Comparison of ENCODE assay signal across 13 cellular contexts in genomic region chr1:8889103-8889846, GRCh38. TPM values are rescaled to one million over a fixed set of nuclear protein-coding genes. Genes with fewer than 3 reads are reported as not detected.
DNase-seq lines count a peak whose midpoint lies in the region; ATAC-seq and TF ChIP-seq lines count a peak whose summit lies in the region.
"Had no signal": no experiment of that assay in that cellular context is flagged by ENCODE, and none has a peak within 500 bp of the region (broad histone marks: within the 10 kb centered on the region; RNA-seq: fewer than 3 reads in every experiment).

No MANE protein-coding gene starts in this region.

- CTCF ChIA-PET in HCT116 (lab: Charles Lee): no interaction called here

- H3K4me3 Mint-ChIP-seq in activated T-helper 17 cell treated with anti-CD3 and anti-CD28 coated beads, Interleukin-2, amount 50 U/mL, for 72 hours: no peak overlapping the region
- H3K4me3 Mint-ChIP-seq in stimulated activated naive CD8-positive, alpha-beta T cell treated with anti-CD3 and anti-CD28 coated beads, Interleukin-15, amount 100 ng/mL, for 72 hours: no peak overlapping the region
- H3K4me3 Mint-ChIP-seq: stimulated activated naive CD8-positive, alpha-beta T cell treated with anti-CD3 and anti-CD28 coated beads, Interleukin-15, Interleukin-2, amounts not matched to agents 100 ng/mL and 50 ng/mL, for 24 hours; T-cell had no signal

- intact Hi-C loops in HCT116 (cut with micrococcal nuclease) (no loop called here), ascending aorta (cut with DNase I) (loop anchor here (1.0 kb wide), 1 partner anchor 30 kb away; no protein-coding TSS in a partner anchor), left cardiac atrium (cut with DNase I) (no loop called here), spleen (cut with DNase I; ENCODE audit: low total_unique reads) (no loop called here)

- H3K27me3 Mint-ChIP-seq in activated T-helper 17 cell treated with anti-CD3 and anti-CD28 coated beads, Interleukin-2, amount 50 U/mL, for 72 hours: no peaks in the 10 kb centered on the region
- H3K27me3 Mint-ChIP-seq in stimulated activated naive CD8-positive, alpha-beta T cell treated with anti-CD3 and anti-CD28 coated beads, Interleukin-15, amount 100 ng/mL, for 72 hours: no peaks in the 10 kb centered on the region
- H3K27me3 Mint-ChIP-seq: stimulated activated naive CD8-positive, alpha-beta T cell treated with anti-CD3 and anti-CD28 coated beads, Interleukin-15, Interleukin-2, amounts not matched to agents 100 ng/mL and 50 ng/mL, for 24 hours; T-cell had no signal

- H3K36me3 Mint-ChIP-seq in activated T-helper 17 cell treated with anti-CD3 and anti-CD28 coated beads, Interleukin-2, amount 50 U/mL, for 72 hours (ENCODE audit: low read depth): no peaks in the 10 kb centered on the region
- H3K36me3 Mint-ChIP-seq: T-cell had no signal

- H2AFZ ChIP-seq in HCT116 (ENCODE audit: low read depth, low read length, poor library complexity, severe bottlenecking): peak overlapping the region; percentile 65

- no TSS peak for BruUV-seq in HCT116 (replicated peaks; lab: Mats Ljungman, UMichigan)

- ATAC-seq in HCT116: peak; percentile 44; the same call in 1 of the 2 replicates
- ATAC-seq in left cardiac atrium: peak; percentile 16 to 25
- no peak for ATAC-seq in activated T-helper 17 cell treated with anti-CD3 and anti-CD28 coated beads, Interleukin-2, amount 50 U/mL, for 72 hours (replicated peaks)
- ATAC-seq in stimulated activated naive CD8-positive, alpha-beta T cell treated with anti-CD3 and anti-CD28 coated beads, Interleukin-15, amount 100 ng/mL, for 72 hours: no peak
- ATAC-seq in HG03139 (IDR thresholded peaks at IDR 0.05; ENCODE audit: unreplicated experiment): no peak
- ATAC-seq: GM12878, T-cell had no signal

- H3K9me2 ChIP-seq in HCT116 (ENCODE audit: insufficient read depth): no peaks in the 10 kb centered on the region

- H3K4me1 ChIP-seq in HCT116 (ENCODE audit: control insufficient read depth in 1 of 2, insufficient read depth in 2 of 2, low read length in 2 of 2): peaks cover 23 to 26% of the 10 kb centered on the region in 2 experiments
- H3K4me1 ChIP-seq in ascending aorta: peaks cover 0 to 14% of the 10 kb centered on the region in 2 donors
- H3K4me1 ChIP-seq in spleen: peaks cover 0 to 29% (median 8%) of the 10 kb centered on the region in 6 donors
- H3K4me1 ChIP-seq: Caco-2 had no signal

- H3K27ac Mint-ChIP-seq in activated T-helper 17 cell treated with anti-CD3 and anti-CD28 coated beads, Interleukin-2, amount 50 U/mL, for 72 hours: no peak overlapping the region
- H3K27ac Mint-ChIP-seq in stimulated activated naive CD8-positive, alpha-beta T cell treated with anti-CD3 and anti-CD28 coated beads, Interleukin-15, amount 100 ng/mL, for 72 hours: no peak overlapping the region
- H3K27ac Mint-ChIP-seq: stimulated activated naive CD8-positive, alpha-beta T cell treated with anti-CD3 and anti-CD28 coated beads, Interleukin-15, Interleukin-2, amounts not matched to agents 100 ng/mL and 50 ng/mL, for 24 hours; T-cell had no signal

- H3K27ac ChIP-seq in HCT116 (ENCODE audit: low read depth, low read length) (peak overlapping the region; percentile 82), ascending aorta (peak overlapping the region; percentile 77 to 79), spleen (peak overlapping the region in 6 of 8 donors; percentile 25 to 73 (median 39))

- H4K20me1 ChIP-seq in HCT116 (ENCODE audit: insufficient read depth): no peaks in the 10 kb centered on the region

- H3K4me2 ChIP-seq in HCT116 (ENCODE audit: low read length): peak overlapping the region; percentile 86

- RAD21 ChIA-PET in HCT116 (lab: Charles Lee; ENCODE audit: low non-redundant PET in 1 of 2, low total read pairs in 2 of 2, uncharacterized antibody in 2 of 2, unreplicated experiment in 2 of 2): no interaction called here

- TF ChIP-seq POLR2A in HCT116 (IDR thresholded peaks at IDR 0.05; ENCODE audit: borderline replicate concordance, extremely low read depth, insufficient read depth, insufficient read length): no peak
- no peak for TF ChIP-seq POLR2A in spleen (IDR thresholded peaks at IDR 0.05)

- no peaks in the 10 kb centered on the region for H3K36me3 ChIP-seq in HCT116 (ENCODE audit: control insufficient read depth in 1 of 2, insufficient read depth in 2 of 2, low read length in 2 of 2)
- no peaks in the 10 kb centered on the region for H3K36me3 ChIP-seq in ascending aorta
- no peaks in the 10 kb centered on the region for H3K36me3 ChIP-seq in spleen

- H3K9me3 ChIP-seq in HCT116 (ENCODE audit: control insufficient read depth in 1 of 2, insufficient read depth in 1 of 2, low read depth in 1 of 2, low read length in 2 of 2) (no peaks in the 10 kb centered on the region), ascending aorta (no peaks in the 10 kb centered on the region), spleen (no peaks in the 10 kb centered on the region)
- H3K9me3 ChIP-seq: Caco-2 had no signal

- TF ChIP-seq CTCF in HCT116 (IDR thresholded peaks at IDR 0.05 in 2 of 3, conservative IDR thresholded peaks at IDR 0.05 in 1 of 3; ENCODE audit: borderline replicate concordance in 1 of 3, insufficient read depth in 1 of 3, low read depth in 2 of 3, low read length in 2 of 3) (no peak), ascending aorta (IDR thresholded peaks at IDR 0.05) (no peak), spleen (IDR thresholded peaks at IDR 0.05 in 8 of 11, conservative IDR thresholded peaks at IDR 0.05 in 3 of 11) (no peak)

- no peak; the same call in 1 of the 2 replicates for TF ChIP-seq RAD21 in HCT116 (IDR thresholded peaks at IDR 0.05; ENCODE audit: low read depth)

- H3K4me3 ChIP-seq in HCT116 (replicated peaks in 1 of 2; ENCODE audit: low read depth in 1 of 2, low read length in 2 of 2): peak overlapping the region in 1 of 2 experiments; percentile 50; a peak in 1 of 4 replicates
- peak overlapping the region in 1 of 2 donors; percentile 16 for H3K4me3 ChIP-seq in ascending aorta
- no peak overlapping the region for H3K4me3 ChIP-seq in spleen
- H3K4me3 ChIP-seq: GM12878 had no signal

- WGBS in spleen, 5 donors: 51 to 80% (median 73%) methylated on average over 11 of the region's 11 CpGs

- no peaks in the 10 kb centered on the region for H3K4me1 Mint-ChIP-seq in activated T-helper 17 cell treated with anti-CD3 and anti-CD28 coated beads, Interleukin-2, amount 50 U/mL, for 72 hours
- peaks cover 6% of the 10 kb centered on the region for H3K4me1 Mint-ChIP-seq in stimulated activated naive CD8-positive, alpha-beta T cell treated with anti-CD3 and anti-CD28 coated beads, Interleukin-15, amount 100 ng/mL, for 72 hours
- H3K4me1 Mint-ChIP-seq: T-cell had no signal

- H3K79me2 ChIP-seq in HCT116 (ENCODE audit: insufficient read depth, low read length): no peaks in the 10 kb centered on the region

- no peaks in the 10 kb centered on the region for H3K27me3 ChIP-seq in HCT116 (ENCODE audit: insufficient read depth, low read length)
- H3K27me3 ChIP-seq in ascending aorta: no peaks in the 10 kb centered on the region
- H3K27me3 ChIP-seq in spleen (replicated peaks in 1 of 7): no peaks in the 10 kb centered on the region

- POLR2A ChIA-PET in HCT116 (lab: Charles Lee): no interaction called here

- H3K9me3 Mint-ChIP-seq in activated T-helper 17 cell treated with anti-CD3 and anti-CD28 coated beads, Interleukin-2, amount 50 U/mL, for 72 hours: no peaks in the 10 kb centered on the region
- no peaks in the 10 kb centered on the region for H3K9me3 Mint-ChIP-seq in stimulated activated naive CD8-positive, alpha-beta T cell treated with anti-CD3 and anti-CD28 coated beads, Interleukin-15, amount 100 ng/mL, for 72 hours
- H3K9me3 Mint-ChIP-seq: stimulated activated naive CD8-positive, alpha-beta T cell treated with anti-CD3 and anti-CD28 coated beads, Interleukin-15, Interleukin-2, amounts not matched to agents 100 ng/mL and 50 ng/mL, for 24 hours; T-cell had no signal

- peak overlapping the region; percentile 64; the same call in 1 of the 2 replicates for H3K9ac ChIP-seq in HCT116 (ENCODE audit: low read length)

- DNase-seq in HCT116 (ENCODE audit: low read depth, low spot score) (no peak), ascending aorta (ENCODE audit: low spot score in 2 of 2) (no peak), left cardiac atrium (no peak), spleen (no peak), hepatic stellate cell (ENCODE audit: low spot score) (no peak)
- no peak for DNase-seq in stimulated activated naive CD8-positive, alpha-beta T cell treated with anti-CD3 and anti-CD28 coated beads, Interleukin-15, amount 100 ng/mL, for 72 hours
- DNase-seq: Caco-2, NCI-H524, T-cell had no signal

TF ChIP-seq in HCT116, 20 proteins besides CTCF, POLR2A, EP300 and RAD21 (continues in another document):
- TF ChIP-seq TCF7L2 (IDR thresholded peaks at IDR 0.05; ENCODE audit: borderline replicate concordance, extremely low read depth, insufficient read depth, insufficient read length): no peak
- TF ChIP-seq ATF3 (IDR thresholded peaks at IDR 0.05): no peak

RNA-seq across cellular contexts. Expression of gene ENO1, which starts 10.8 kb away (rescaled TPM):
- total RNA-seq in HCT116 (2021; ENCODE audit: unreplicated experiment): 2,334 TPM
- polyA plus RNA-seq in HCT116 (2012): 4,054 and 4,544 TPM in 2 replicates
- total RNA-seq in ascending aorta: 637 TPM
- 100 to 1,000 TPM; 242 to 476 TPM for total RNA-seq in left cardiac atrium
- total RNA-seq in spleen: 100 to 1,000 TPM; 289 to 751 (median 408) TPM
- polyA plus RNA-seq in spleen: 100 to 1,000 TPM; 249 to 376 (median 357) TPM
- total RNA-seq in activated T-helper 17 cell treated with anti-CD3 and anti-CD28 coated beads, Interleukin-2, amount 50 U/mL, for 72 hours: 1,000 to 10,000 TPM; 3,460 to 3,623 TPM

RNA-seq across cellular contexts. Expression of gene CA6, which starts 56.4 kb away (rescaled TPM):
- not detected for total RNA-seq in HCT116 (2021; ENCODE audit: unreplicated experiment)
- polyA plus RNA-seq in HCT116 (2012): not detected in 2 replicates
- total RNA-seq in ascending aorta: not detected
- not detected for total RNA-seq in left cardiac atrium
- 1 to 10 TPM in 1 of 7 donors, not detected in 6; 1.5 TPM for total RNA-seq in spleen
- polyA plus RNA-seq in spleen: under 1 TPM; 0.11 to 0.16 (median 0.11) TPM
- total RNA-seq in activated T-helper 17 cell treated with anti-CD3 and anti-CD28 coated beads, Interleukin-2, amount 50 U/mL, for 72 hours: 1 to 10 TPM in 1 of 2 donors, under 1 TPM in 1; 0.78 to 2.2 TPM
- total RNA-seq: Caco-2, GM12878 had no signal
- polyA plus RNA-seq: GM12878 had no signal

Comparison
In these comparisons a context has a peak if more than half of its experiments do, and no peak if none do; other contexts are left out.
1. ATAC-seq: peak in HCT116 (single experiment) and left cardiac atrium (2 of 2); none in activated T-helper 17 cell treated with anti-CD3 and anti-CD28 coated beads, Interleukin-2, amount 50 U/mL, for 72 hours (single experiment), stimulated activated naive CD8-positive, alpha-beta T cell treated with anti-CD3 and anti-CD28 coated beads, Interleukin-15, amount 100 ng/mL, for 72 hours (single experiment) and HG03139 (single experiment).
2. Peak in every context shown above with its lines, with median percentiles within 50 percentile points of each other: H3K27ac ChIP-seq.